Comparison of ENCODE assay signal across 1 cellular context in genomic region chr4:100095729-100096595, GRCh38.
TF ChIP-seq lines count a peak whose summit lies in the region.

No MANE protein-coding gene starts in this region.

TF ChIP-seq in HCT116, 20 proteins besides CTCF, POLR2A, EP300 and RAD21 (continued from another document):
- TF ChIP-seq ATF3 (IDR thresholded peaks at IDR 0.05) (no peak), EGR1 (IDR thresholded peaks at IDR 0.05; ENCODE audit: low read depth) (no peak), EZH2phosphoT487 (IDR thresholded peaks at IDR 0.05; ENCODE audit: borderline replicate concordance) (no peak)
TF ChIP-seq in HCT116: peak in this region for 10.
